8 cellular contexts compared by ENCODE assay signal in the genomic region with DNA sequence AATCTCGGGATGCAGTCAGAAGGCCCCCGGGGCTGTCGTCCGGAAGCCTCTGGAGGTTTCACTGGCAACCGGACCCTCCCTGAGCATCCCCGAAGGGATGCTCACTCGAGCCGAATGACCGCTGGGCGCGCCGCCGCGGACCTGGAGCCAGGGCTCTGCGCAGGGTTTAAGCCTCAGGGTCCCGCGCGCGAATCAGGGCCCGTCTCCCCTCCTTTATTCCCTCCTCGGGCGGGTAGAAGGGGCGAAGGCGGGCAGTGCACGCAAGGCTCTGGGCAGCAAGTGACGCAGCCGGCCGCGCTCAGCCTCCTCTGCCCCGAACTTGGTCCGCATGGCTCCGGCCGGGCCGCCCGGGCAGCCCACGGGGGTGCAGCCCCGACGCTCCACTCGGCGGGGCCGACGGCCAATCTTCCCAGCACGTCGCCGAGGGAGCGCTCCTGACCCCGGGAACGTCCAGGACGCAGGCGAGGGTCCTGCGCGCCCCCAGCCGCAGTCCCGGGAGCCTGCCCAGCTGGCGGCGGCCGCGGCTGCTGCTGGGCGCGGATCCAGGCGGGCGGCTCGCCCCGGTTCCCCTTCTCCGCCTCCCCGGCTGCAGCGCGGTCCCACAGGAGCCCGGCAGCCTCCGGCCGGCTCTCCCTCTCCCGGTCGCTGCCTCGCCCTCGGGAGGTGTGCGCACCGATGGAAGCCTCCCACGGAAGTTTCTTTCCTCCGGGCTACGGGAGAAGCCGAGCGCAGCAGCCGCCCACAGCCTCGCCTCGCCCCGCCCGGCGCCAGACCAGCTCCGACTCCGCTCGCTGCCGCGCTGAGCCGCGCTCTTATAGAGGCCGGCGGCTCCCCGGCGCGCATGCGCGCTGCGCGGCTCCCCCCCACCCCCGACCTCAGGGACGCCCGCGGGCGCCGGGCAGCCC. TPM values are rescaled to one million over a fixed set of nuclear protein-coding genes. Genes with fewer than 3 reads are reported as not detected.
DNase-seq lines count a peak whose midpoint lies in the region; ATAC-seq, FAIRE-seq and TF ChIP-seq lines count a peak whose summit lies in the region.

A gene (minus strand): TSS at position 786 of the 905 bp plus-strand sequence. CDS start 1,041 bp downstream, outside the sequence.

- no peaks in the 10 kb centered on the region for H3K9me3 ChIP-seq in neural progenitor cell (ENCODE audit: low read depth)
- H3K9me3 ChIP-seq in vagina: no peaks in the 10 kb centered on the region

- intact Hi-C loops in vagina (cut with DNase I): no loop called here

- H3K27ac Mint-ChIP-seq in neural progenitor cell: no peak within 1 kb of the TSS

- no peak for FAIRE-seq in frontal cortex (lab: Jason Lieb, UNC)

- peak within 1 kb of the TSS; percentile 64 for H2AFZ ChIP-seq in neural progenitor cell (replicated peaks)

- peaks cover 53% of the 10 kb centered on the region for H4K20me1 ChIP-seq in neural progenitor cell (ENCODE audit: low read depth)

- peaks cover 17% of the 10 kb centered on the region for H3K27me3 Mint-ChIP-seq in neural progenitor cell (ENCODE audit: insufficient read depth, low read depth)

- H3K9me3 Mint-ChIP-seq in neural progenitor cell: no peaks in the 10 kb centered on the region

- no peak for TF ChIP-seq CTCF in neural progenitor cell (IDR thresholded peaks at IDR 0.05)
- TF ChIP-seq CTCF in vagina (IDR thresholded peaks at IDR 0.05): no peak

- peaks cover 18% of the 10 kb centered on the region for H3K4me1 Mint-ChIP-seq in neural progenitor cell

- peaks cover 21% of the 10 kb centered on the region for H3K36me3 ChIP-seq in neural progenitor cell
- H3K36me3 ChIP-seq in vagina: no peaks in the 10 kb centered on the region

- peak within 1 kb of the TSS; percentile 85 for H3K9ac ChIP-seq in neural progenitor cell

- peaks cover 65% of the 10 kb centered on the region for H3K79me2 ChIP-seq in neural progenitor cell (ENCODE audit: low read depth)

- H3K4me3 ChIP-seq in neural progenitor cell: peak within 1 kb of the TSS; percentile 99
- H3K4me3 ChIP-seq in vagina: peak within 1 kb of the TSS; percentile 19 to 44

- DNase-seq in DMS79 treated with DMSO at 0.1 percent for 48 hours (lab: John Stamatoyannopoulos, UW) (peak; percentile 31), DMS79 (lab: John Stamatoyannopoulos, UW) (no peak), NCI-H69 (lab: John Stamatoyannopoulos, UW) (peak; percentile 7), frontal cortex (ENCODE audit: low spot score in 2 of 2) (peak; percentile 70 to 79), neural progenitor cell (ENCODE audit: low spot score) (peak; percentile 93), vagina (ENCODE audit: extremely low spot score in 2 of 2) (peak in 1 of 2 donors; percentile 37)
- peak; percentile 16 for DNase-seq in activated naive CD4-positive, alpha-beta T cell treated with Interleukin-2 at 50 U/mL for 16 hours

- no peak for ATAC-seq in GM21367 (IDR thresholded peaks at IDR 0.05; ENCODE audit: unreplicated experiment)

- H3K4me2 ChIP-seq in neural progenitor cell: peak within 1 kb of the TSS; percentile 97

- no peaks in the 10 kb centered on the region for H3K36me3 Mint-ChIP-seq in neural progenitor cell

- H3K27ac ChIP-seq in neural progenitor cell: no peak within 1 kb of the TSS
- H3K27ac ChIP-seq in vagina: no peak within 1 kb of the TSS

- H3K27me3 ChIP-seq in neural progenitor cell: peaks cover 4% of the 10 kb centered on the region
- H3K27me3 ChIP-seq in vagina: peaks cover 9% of the 10 kb centered on the region

- no peak for TF ChIP-seq POLR2A in vagina (IDR thresholded peaks at IDR 0.05)

- peak within 1 kb of the TSS; percentile 82 for H3K4me3 Mint-ChIP-seq in neural progenitor cell

- H3F3A ChIP-seq in neural progenitor cell (ENCODE audit: low read depth): peaks cover 47% of the 10 kb centered on the region

- peaks cover 25% of the 10 kb centered on the region for H3K4me1 ChIP-seq in neural progenitor cell
- H3K4me1 ChIP-seq in vagina: peaks cover 31% of the 10 kb centered on the region

RNA-seq across cellular contexts. Expression of the gene that starts here (rescaled TPM):
- 53.8 TPM for total RNA-seq in frontal cortex
- 367 and 386 TPM in 2 replicates for total RNA-seq in neural progenitor cell (ENCODE audit: low replicate concordance)
- total RNA-seq in vagina: not detected

Comparison
In these comparisons a context has a peak if more than half of its experiments do, and no peak if none do; other contexts are left out.
1. RNA of the gene that starts here (total RNA-seq): 367 to 386 TPM in neural progenitor cell and 53.8 TPM in frontal cortex (single experiment); not detected in vagina (single experiment); every median in the first group is over 10 times any median in the second.